In genomic region chr10:52031771-52032170, GRCh38 we compare ENCODE assay signal across 1 cellular context.
TF ChIP-seq lines count a peak whose summit lies in the region.

No MANE protein-coding gene starts in this region.

TF ChIP-seq in IMR-90, 13 proteins besides CTCF, POLR2A, EP300 and RAD21 (continued from another document):
- no peak for TF ChIP-seq ELK1 (IDR thresholded peaks at IDR 0.05; ENCODE audit: borderline replicate concordance, low read depth, low read length)
- TF ChIP-seq MXI1 (IDR thresholded peaks at IDR 0.05; ENCODE audit: borderline replicate concordance, low read depth, low read length), result no peak
